In the genomic region with DNA sequence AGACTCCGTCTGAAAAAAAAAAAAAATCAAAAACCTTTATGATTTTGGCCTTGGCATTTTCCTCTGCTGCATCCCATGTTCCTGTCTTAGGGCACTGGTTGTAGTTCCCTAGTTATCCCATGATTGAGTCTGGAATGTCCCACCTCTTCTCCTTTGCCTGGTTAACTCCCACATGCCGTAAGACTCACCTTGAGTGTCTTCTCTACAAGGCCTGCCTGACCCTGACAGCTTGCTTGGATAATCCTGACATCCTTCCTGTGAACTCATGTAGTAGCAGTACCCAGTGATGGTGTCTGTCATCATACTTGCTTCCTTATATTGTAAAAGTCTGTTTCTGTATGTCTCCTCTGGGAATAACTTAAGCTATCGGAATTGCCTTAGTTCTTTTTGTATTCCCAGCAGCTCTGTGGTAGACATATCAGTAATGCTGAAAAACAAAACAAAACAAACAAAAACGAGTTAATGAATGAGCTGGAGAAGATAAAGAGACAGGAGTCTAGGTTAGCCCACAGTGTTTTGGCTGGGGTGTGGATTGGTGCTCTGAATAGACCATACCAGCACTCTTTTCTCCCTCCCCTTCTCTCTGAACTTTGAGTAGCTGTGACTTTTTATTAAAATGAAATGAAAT, we compare ENCODE assay signal across 1 cellular context.
A peak's percentile ranks its signal among the peaks of the same experiment; 100 is the strongest.
TF ChIP-seq lines count a peak whose summit lies in the region.

No MANE protein-coding gene starts in this region.

TF ChIP-seq in K562, 482 proteins besides CTCF, POLR2A, EP300 and RAD21:
- no peak for TF ChIP-seq ZNF76 (CRISPR knock-in tag; IDR thresholded peaks at IDR 0.05; ENCODE audit: borderline replicate concordance)
- TF ChIP-seq ZKSCAN3 (CRISPR knock-in tag; IDR thresholded peaks at IDR 0.05), result peak; percentile 76
